8 cellular contexts compared by ENCODE assay signal in the genomic region with DNA sequence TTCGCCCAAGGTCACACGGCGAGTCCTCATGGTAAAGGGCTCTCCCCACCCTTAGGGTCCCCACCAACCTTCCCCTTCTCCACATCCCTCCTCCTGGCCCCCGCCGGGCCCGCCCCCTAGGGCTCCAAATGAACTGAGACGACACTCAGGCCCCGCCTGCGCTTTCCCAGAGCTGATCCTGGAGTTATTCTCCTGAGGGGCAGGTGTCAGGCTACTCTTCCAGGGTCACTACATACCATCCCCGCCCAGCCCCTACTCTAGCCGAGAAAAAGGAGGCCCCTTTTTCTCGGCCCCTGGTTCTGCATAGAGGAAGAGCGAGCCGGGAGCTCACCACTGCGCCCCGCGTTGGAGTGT. TPM values are rescaled to one million over a fixed set of nuclear protein-coding genes. Genes with fewer than 3 reads are reported as not detected.
A peak's percentile ranks its signal among the peaks of the same experiment; 100 is the strongest.
DNase-seq lines count a peak whose midpoint lies in the region; ATAC-seq and TF ChIP-seq lines count a peak whose summit lies in the region.

No MANE protein-coding gene starts in this region.

- peaks cover 19% of the 10 kb centered on the region for H3K36me3 ChIP-seq in CD4-positive, CD25-positive, alpha-beta regulatory T cell (ENCODE audit: control insufficient read depth, insufficient read depth, low read length)
- H3K36me3 ChIP-seq in HEK293 (ENCODE audit: control insufficient read depth in 2 of 2, insufficient read depth in 1 of 2, low read length in 2 of 2) (peaks cover 0 to 18% of the 10 kb centered on the region in 2 experiments; a peak in 2 of 3 replicates), SK-N-MC (ENCODE audit: insufficient read depth, low read length) (no peaks in the 10 kb centered on the region; the same call in 1 of the 2 replicates), liver (ENCODE audit: control insufficient read depth in 4 of 4, insufficient read depth in 3 of 4, low read depth in 1 of 4, low read length in 3 of 4) (peaks cover 0 to 8% (median 3%) of the 10 kb centered on the region in 4 donors)

- peak overlapping the region; percentile 90 for H3K4me3 ChIP-seq in CD4-positive, CD25-positive, alpha-beta regulatory T cell (ENCODE audit: low read depth, low read length)
- H3K4me3 ChIP-seq in HEK293 (ENCODE audit: low read depth, low read length) (peak overlapping the region; percentile 79), SK-N-MC (peak overlapping the region; percentile 84), cardiac fibroblast (replicated peaks in 1 of 2; ENCODE audit: low read depth in 2 of 2, low read length in 2 of 2) (peak overlapping the region; percentile 82), liver (ENCODE audit: low read depth in 1 of 3, low read length in 3 of 3) (peak overlapping the region; percentile 63 to 94 (median 93))

- peak overlapping the region; percentile 95 to 99 (median 98) for H3K27ac Mint-ChIP-seq in CD4-positive, CD25-positive, alpha-beta regulatory T cell

- peaks cover 14% of the 10 kb centered on the region for H3K36me3 Mint-ChIP-seq in CD4-positive, CD25-positive, alpha-beta regulatory T cell

- 1% methylated on average over 17 of the region's 17 CpGs for WGBS in liver

- H3K4me1 ChIP-seq in CD4-positive, CD25-positive, alpha-beta regulatory T cell (ENCODE audit: control insufficient read depth, insufficient read depth, low read length, poor library complexity, severe bottlenecking): peaks cover 48% of the 10 kb centered on the region
- H3K4me1 ChIP-seq in HEK293 (ENCODE audit: control insufficient read depth, insufficient read depth, low read length) (no peaks in the 10 kb centered on the region), liver (ENCODE audit: control insufficient read depth in 4 of 4, insufficient read depth in 4 of 4, low read length in 3 of 4) (peaks cover 0 to 18% (median 9%) of the 10 kb centered on the region in 4 donors)

- H3K9me3 ChIP-seq in CD4-positive, CD25-positive, alpha-beta regulatory T cell (ENCODE audit: control insufficient read depth in 2 of 2, low read length in 2 of 2): no peaks in the 10 kb centered on the region
- H3K9me3 ChIP-seq in HEK293 (ENCODE audit: control insufficient read depth, insufficient read depth, low read depth, low read length) (no peaks in the 10 kb centered on the region), SK-N-MC (ENCODE audit: low read depth, low read length) (no peaks in the 10 kb centered on the region), liver (ENCODE audit: control insufficient read depth in 4 of 4, low read length in 3 of 4) (no peaks in the 10 kb centered on the region)

- no peak for TF ChIP-seq RAD21 in liver (IDR thresholded peaks at IDR 0.05)

- H3K9me3 Mint-ChIP-seq in CD4-positive, CD25-positive, alpha-beta regulatory T cell: no peaks in the 10 kb centered on the region

- H3K27ac ChIP-seq in CD4-positive, CD25-positive, alpha-beta regulatory T cell (ENCODE audit: insufficient read depth, low read length, poor library complexity, severe bottlenecking): peak overlapping the region; percentile 98
- H3K27ac ChIP-seq in HEK293 (ENCODE audit: extremely low read depth, low read depth, low read length) (peak overlapping the region; percentile 88; the same call in 1 of the 2 replicates), SK-N-MC (no peak overlapping the region), liver (ENCODE audit: low read depth in 1 of 2, low read length in 2 of 2) (peak overlapping the region; percentile 92 to 93), substantia nigra (ENCODE audit: low read depth, low read length, poor library complexity, severe bottlenecking) (peak overlapping the region; percentile 86)

- H3K4me3 Mint-ChIP-seq in CD4-positive, CD25-positive, alpha-beta regulatory T cell: peak overlapping the region; percentile 83 to 98 (median 96)

- H3K27me3 Mint-ChIP-seq in CD4-positive, CD25-positive, alpha-beta regulatory T cell: no peaks in the 10 kb centered on the region

- DNase-seq in CD4-positive, CD25-positive, alpha-beta regulatory T cell: peak in 1 of 3 donors; percentile 16
- DNase-seq in SK-N-MC (ENCODE audit: low read depth, low spot score) (no peak), cardiac fibroblast (ENCODE audit: low read depth in 2 of 2) (no peak), substantia nigra (lab: John Stamatoyannopoulos, UW) (peak in 10 of 49 donors; percentile 17 to 66 (median 36)), NCI-H1105 treated with DMSO at 0.1 percent for 48 hours (lab: John Stamatoyannopoulos, UW) (no peak), NCI-H1694 treated with DMSO at 0.1 percent for 48 hours (lab: John Stamatoyannopoulos, UW) (no peak)

- CTCF ChIA-PET in HEK293 (lab: Yijun Ruan, JAX): interaction anchor here (0.5 to 1.7 kb wide), 13 partner anchors 18 to 651 kb away, joined by 3 to 9 read pairs (median 4); partner anchors contain the start of genes GPX1 and KLHDC8B

- H3K27me3 ChIP-seq in CD4-positive, CD25-positive, alpha-beta regulatory T cell (ENCODE audit: control insufficient read depth, insufficient read depth, low read length): no peaks in the 10 kb centered on the region
- no peaks in the 10 kb centered on the region for H3K27me3 ChIP-seq in liver (ENCODE audit: control insufficient read depth in 4 of 4, insufficient read depth in 4 of 4, low read length in 3 of 4)

- H3K4me1 Mint-ChIP-seq in CD4-positive, CD25-positive, alpha-beta regulatory T cell: peaks cover 23 to 59% (median 42%) of the 10 kb centered on the region in 4 donors

- H3K9ac ChIP-seq in SK-N-MC (ENCODE audit: insufficient read length) (peak overlapping the region; percentile 78), liver (ENCODE audit: low read depth in 1 of 2, low read length in 2 of 2) (peak overlapping the region; percentile 36 to 92)

- TF ChIP-seq CTCF in HEK293 (tag by site-specific recombination; IDR thresholded peaks at IDR 0.05) (no peak), cardiac fibroblast (IDR thresholded peaks at IDR 0.05; ENCODE audit: low read depth, low read length) (no peak), liver (IDR thresholded peaks at IDR 0.05; ENCODE audit: low read depth, low read length, missing input control) (no peak)

- POLR2A ChIA-PET in HEK293 (lab: Yijun Ruan, JAX): interaction anchor here (0.5 to 2.4 kb wide), 16 partner anchors 11 to 1043 kb away, joined by 3 to 33 read pairs (median 4); partner anchors contain the start of genes DAG1, GPX1, NICN1 and RHOA

- ATAC-seq in CD4-positive, CD25-positive, alpha-beta regulatory T cell (ENCODE audit: low read depth in 2 of 2): no peak

TF ChIP-seq in HEK293, 187 proteins besides CTCF, POLR2A, EP300 and RAD21 (continues in another document):
- TF ChIP-seq ZNF133 (tag by site-specific recombination; IDR thresholded peaks at IDR 0.05): no peak
- TF ChIP-seq GFI1B (tag by site-specific recombination; IDR thresholded peaks at IDR 0.05): no peak
- TF ChIP-seq ZNF211 (tag by site-specific recombination; IDR thresholded peaks at IDR 0.05; ENCODE audit: low read depth): no peak
- no peak for TF ChIP-seq ZNF521 (tag by site-specific recombination; IDR thresholded peaks at IDR 0.05)
- TF ChIP-seq ZNF239 (tag by site-specific recombination; IDR thresholded peaks at IDR 0.05): no peak
- 0 out of 2 replicates have a peak, but pooled peaks have one; percentile 15 for TF ChIP-seq ZBTB21 (tag by site-specific recombination; IDR thresholded peaks at IDR 0.05)
- TF ChIP-seq ZNF510 (tag by site-specific recombination; IDR thresholded peaks at IDR 0.05; ENCODE audit: insufficient replicate concordance): no peak
- TF ChIP-seq ZSCAN5A (tag by site-specific recombination; IDR thresholded peaks at IDR 0.05): no peak
- TF ChIP-seq ZBTB48 (tag by site-specific recombination; IDR thresholded peaks at IDR 0.05): peak; percentile 25; the same call in 1 of the 2 replicates

TF ChIP-seq in liver, 16 proteins besides CTCF, POLR2A, EP300 and RAD21:
- TF ChIP-seq YY1 (IDR thresholded peaks at IDR 0.05): no peak
- TF ChIP-seq, protein P1, sequence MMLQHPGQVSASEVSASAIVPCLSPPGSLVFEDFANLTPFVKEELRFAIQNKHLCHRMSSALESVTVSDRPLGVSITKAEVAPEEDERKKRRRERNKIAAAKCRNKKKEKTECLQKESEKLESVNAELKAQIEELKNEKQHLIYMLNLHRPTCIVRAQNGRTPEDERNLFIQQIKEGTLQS (IDR thresholded peaks at IDR 0.05): no peak
- no peak for TF ChIP-seq HNF4G (IDR thresholded peaks at IDR 0.05)
- TF ChIP-seq REST (IDR thresholded peaks at IDR 0.05): no peak
TF ChIP-seq in liver: peak in this region for 0.

RNA-seq across cellular contexts. Expression of gene USP4, which starts 0.3 kb away (rescaled TPM):
- 122 TPM for total RNA-seq in CD4-positive, CD25-positive, alpha-beta regulatory T cell
- polyA plus RNA-seq in CD4-positive, CD25-positive, alpha-beta regulatory T cell: 10 to 100 TPM; 58.2 to 64.7 (median 59.3) TPM
- 10 to 100 TPM; 16.1 to 17.7 TPM for total RNA-seq in liver
- polyA plus RNA-seq in liver: 10 to 100 TPM; 12.5 to 13.7 TPM

RNA-seq across cellular contexts. Expression of gene GPX1, which starts 18.6 kb away (rescaled TPM):
- total RNA-seq in CD4-positive, CD25-positive, alpha-beta regulatory T cell: 74.1 TPM
- 100 to 1,000 TPM; 238 to 304 (median 244) TPM for polyA plus RNA-seq in CD4-positive, CD25-positive, alpha-beta regulatory T cell
- 100 to 1,000 TPM in 1 of 2 donors, 10 to 100 TPM in 1; 87.0 to 125 TPM for total RNA-seq in liver
- 100 to 1,000 TPM; 313 to 412 TPM for polyA plus RNA-seq in liver
